Comparison of ENCODE assay signal across 8 cellular contexts in the genomic region with DNA sequence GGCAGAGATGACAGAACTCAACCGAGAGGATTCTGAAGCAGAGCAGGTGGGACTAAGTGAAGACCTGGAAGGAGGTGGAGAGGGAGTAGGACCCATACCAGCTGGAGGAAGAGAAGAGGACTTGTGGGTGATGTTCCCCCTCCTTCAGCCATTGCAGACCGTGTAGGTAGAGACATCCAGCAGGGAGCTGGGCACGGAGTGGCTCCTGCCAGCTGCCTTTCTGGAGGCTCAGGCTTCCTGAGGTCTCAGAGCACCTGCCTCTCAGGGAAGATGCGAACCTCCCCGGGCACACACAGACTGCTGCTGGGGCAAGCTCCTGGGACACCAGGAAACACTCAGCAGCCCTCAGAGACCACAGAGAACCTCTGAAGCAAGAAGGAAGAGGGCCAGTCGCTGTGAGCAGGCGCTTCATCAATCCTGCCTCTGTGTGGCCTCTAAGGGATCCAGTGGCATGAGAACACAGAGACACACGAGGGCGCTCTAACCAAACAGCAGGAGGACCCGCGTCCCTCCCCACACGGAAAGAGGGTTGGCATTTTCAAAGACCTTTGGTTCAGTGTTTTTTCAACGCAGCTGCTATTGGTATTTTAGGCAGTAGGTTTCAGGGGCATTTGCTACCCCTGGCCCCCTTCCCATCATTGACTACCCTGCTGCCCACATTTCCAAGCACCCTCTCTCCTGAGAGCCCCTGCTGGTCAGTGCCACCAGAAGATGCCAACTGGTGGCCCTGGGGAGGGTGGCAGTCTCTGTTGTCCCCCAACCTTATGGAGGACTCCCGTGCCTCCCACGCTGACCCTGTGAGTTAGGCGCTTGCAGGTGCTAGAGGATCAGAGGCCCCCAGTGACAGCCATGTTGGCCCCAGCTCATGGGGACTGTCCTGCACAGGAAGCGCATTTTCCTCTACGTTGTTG.
A peak's percentile ranks its signal among the peaks of the same experiment; 100 is the strongest.
DNase-seq lines count a peak whose midpoint lies in the region; TF ChIP-seq lines count a peak whose summit lies in the region.

No MANE protein-coding gene starts in this region.

- no peak overlapping the region for H3K27ac ChIP-seq in neutrophil

- H3K4me1 ChIP-seq in neutrophil (ENCODE audit: control insufficient read depth in 1 of 2, insufficient read depth in 1 of 2, low read depth in 1 of 2, low read length in 1 of 2), result no peaks in the 10 kb centered on the region

- TF ChIP-seq CTCF in LNCAP (IDR thresholded peaks at IDR 0.05), result peak; percentile 89
- TF ChIP-seq CTCF in fibroblast of the aortic adventitia (IDR thresholded peaks at IDR 0.05; ENCODE audit: insufficient read depth, low read length), result peak; percentile 94
- TF ChIP-seq CTCF in neutrophil (IDR thresholded peaks at IDR 0.05), result peak; percentile 71

- no peaks in the 10 kb centered on the region for H3K27me3 ChIP-seq in neutrophil

- H3K9me3 ChIP-seq in neutrophil, result no peaks in the 10 kb centered on the region

- DNase-seq in AG08395 (ENCODE audit: low spot score) (peak; percentile 90), GM19238 (ENCODE audit: insufficient read length, low spot score) (peak; percentile 78), RPMI7951 (ENCODE audit: low read depth) (peak; percentile 74), activated T-helper 1 cell treated with Interleukin-2 at 50 U/mL for 16 hours (ENCODE audit: low read depth) (peak; percentile 57), fibroblast of the aortic adventitia (ENCODE audit: low read depth) (peak; percentile 89), stromal cell of bone marrow (ENCODE audit: low read depth) (peak; percentile 64)

- no peak overlapping the region for H3K4me3 ChIP-seq in fibroblast of the aortic adventitia (ENCODE audit: low read depth, low read length)
- H3K4me3 ChIP-seq in neutrophil (ENCODE audit: low read depth in 1 of 2, low read length in 1 of 2), result no peak overlapping the region

- H3K36me3 ChIP-seq in neutrophil, result no peaks in the 10 kb centered on the region
